ENCODE assay signal across 23 cellular contexts in genomic region chr16:12917246-12917645, GRCh38. TPM values are rescaled to one million over a fixed set of nuclear protein-coding genes. Genes with fewer than 3 reads are reported as not detected.
"Had no signal": no experiment of that assay in that cellular context is flagged by ENCODE, and none has a peak within 500 bp of the region (broad histone marks: within the 10 kb centered on the region; RNA-seq: fewer than 3 reads in every experiment).

No MANE protein-coding gene starts in this region.

- H3K27ac ChIP-seq: body of pancreas, esophagus muscularis mucosa, heart right ventricle, neural progenitor cell, psoas muscle, right lobe of liver, spleen, testis, upper lobe of right lung had no signal

- H3K4me1 ChIP-seq: body of pancreas, esophagus muscularis mucosa, heart right ventricle, neural progenitor cell, psoas muscle, right lobe of liver, spleen, testis, upper lobe of right lung had no signal

- ATAC-seq: activated naive CD4-positive, alpha-beta T cell treated with anti-CD3 and anti-CD28 coated beads, Interleukin-2, amount 50 U/mL, for 72 hours; body of pancreas; heart right ventricle; naive thymus-derived CD4-positive, alpha-beta T cell; psoas muscle; right lobe of liver; stimulated activated memory B cell treated with anti-CD40 and anti-IgM and Interleukin-4, amounts not matched to agents 10 μg/mL and 1 μg/mL and 100 μg/mL, for 72 hours; upper lobe of right lung had no signal

- DNase-seq: activated B cell treated with CpG ODN at 0.5 μM for 24 hours; activated CD4-positive, alpha-beta memory T cell treated with anti-CD3 and anti-CD28 coated beads for 36 hours; activated CD4-positive, alpha-beta T cell treated with anti-CD3 and anti-CD28 coated beads for 4 hours; activated gamma-delta T cell treated with Interleukin-2 at 50 U/mL for 16 hours; activated T-cell treated with anti-CD3 and anti-CD28 coated beads for 4 hours; body of pancreas; dermis blood vessel endothelial cell; effector memory CD4-positive, alpha-beta T cell; heart right ventricle; naive thymus-derived CD4-positive, alpha-beta T cell; psoas muscle; right lobe of liver; spleen; stimulated activated CD4-positive, alpha-beta T cell treated with anti-CD3 and anti-CD28 coated beads, Interleukin-4, amount 100 ng/mL, for 4 hours; testis; upper lobe of right lung had no signal

- H3K27me3 ChIP-seq: body of pancreas, neural progenitor cell, right lobe of liver, testis had no signal

- H3K4me2 ChIP-seq: neural progenitor cell had no signal

- H3K36me3 ChIP-seq: esophagus muscularis mucosa, heart right ventricle, neural progenitor cell, right lobe of liver, spleen, upper lobe of right lung had no signal

- H3K9ac ChIP-seq: neural progenitor cell had no signal

- H3K4me3 ChIP-seq: body of pancreas, esophagus muscularis mucosa, heart right ventricle, neural progenitor cell, psoas muscle, right lobe of liver, spleen, testis, upper lobe of right lung had no signal

- FAIRE-seq: endothelial cell of umbilical vein had no signal

- H3K9me3 ChIP-seq: body of pancreas, esophagus muscularis mucosa, heart right ventricle, psoas muscle, right lobe of liver, spleen, testis, upper lobe of right lung had no signal

- H2AFZ ChIP-seq: neural progenitor cell had no signal

RNA-seq across cellular contexts. Expression of gene SHISA9, which starts 15.8 kb away (rescaled TPM):
- total RNA-seq: endothelial cell of umbilical vein; mononuclear cell; T-helper 1 cell treated with Interleukin-12 subunit alpha and Interleukin-12 subunit beta and Interleukin-4 antibody, amounts not matched to agents 30 ng/mL and 1 ng/mL, for 36 hours; upper lobe of right lung had no signal
- polyA plus RNA-seq: endothelial cell of umbilical vein; naive thymus-derived CD4-positive, alpha-beta T cell had no signal
